Comparison of ENCODE assay signal across 22 cellular contexts in genomic region chr11:78391424-78391823, GRCh38. TPM values are rescaled to one million over a fixed set of nuclear protein-coding genes. Genes with fewer than 3 reads are reported as not detected.
DNase-seq lines count a peak whose midpoint lies in the region; ATAC-seq, FAIRE-seq and TF ChIP-seq lines count a peak whose summit lies in the region.
"Had no signal": no experiment of that assay in that cellular context is flagged by ENCODE, and none has a peak within 500 bp of the region (broad histone marks: within the 10 kb centered on the region; RNA-seq: fewer than 3 reads in every experiment).

No MANE protein-coding gene starts in this region.

- intact Hi-C loops in HepG2 (cut with micrococcal nuclease; ENCODE audit: unreplicated experiment) = no loop called here
- intact Hi-C loops in right lobe of liver (cut with DNase I) = no loop called here

- no peak for DNase-seq in HepG2 (ENCODE audit: low spot score)
- no peak for DNase-seq in right lobe of liver
- no peak for DNase-seq in activated CD8-positive, alpha-beta T cell treated with anti-CD3 and anti-CD28 coated beads, Interleukin-2, amount 10 ng/mL, durations not matched to agents 7 days and 5 days
- peak; percentile 26 for DNase-seq in kidney tubule cell (ENCODE audit: low spot score)
- DNase-seq in NCI-H1930 (lab: John Stamatoyannopoulos, UW) = no peak
- DNase-seq in mesothelial cell of epicardium (ENCODE audit: low spot score in 2 of 2, unreplicated experiment in 2 of 2) = no peak
- DNase-seq: Calu3; CD8-positive, alpha-beta T cell; GM23248; H7; KG1; MM.1S; NCI-H2029 treated with DMSO at 0.1 percent for 48 hours; NCI-H446 treated with DMSO at 0.1 percent for 48 hours; NCI-H526 treated with DMSO at 0.1 percent for 48 hours; PC-9; SJCRH30 had no signal

- ATAC-seq in HepG2 (peak; percentile 36; the same call in 1 of the 3 replicates), right lobe of liver (no peak), HG03135 (IDR thresholded peaks at IDR 0.05; ENCODE audit: unreplicated experiment) (no peak)
- ATAC-seq in activated CD8-positive, alpha-beta T cell treated with anti-CD3 and anti-CD28 coated beads, Interleukin-2, amount 10 ng/mL, durations not matched to agents 7 days and 5 days = no peak
- ATAC-seq: CD8-positive, alpha-beta T cell; Right ventricle myocardium inferior; SK-N-SH treated with all-trans-retinoic acid at 6 μM for 48 hours had no signal

- CTCF ChIA-PET in HepG2 (lab: Yijun Ruan, JAX; ENCODE audit: low intra/inter-chr PET ratio, low total read pairs) = no interaction called here
- CTCF ChIA-PET in activated CD8-positive, alpha-beta T cell treated with anti-CD3 and anti-CD28 coated beads, Interleukin-2, amount 10 ng/mL, durations not matched to agents 7 days and 5 days (lab: Charles Lee) = no interaction called here

- H3K27ac Mint-ChIP-seq in activated CD8-positive, alpha-beta T cell treated with anti-CD3 and anti-CD28 coated beads, Interleukin-2, amount 10 ng/mL, durations not matched to agents 7 days and 5 days = peak overlapping the region; percentile 16
- no peak overlapping the region for H3K27ac Mint-ChIP-seq in mesothelial cell of epicardium
- H3K27ac Mint-ChIP-seq: CD8-positive, alpha-beta T cell had no signal

- H3K27me3 ChIP-seq in HepG2 (ENCODE audit: control insufficient read depth in 1 of 2, insufficient read depth in 2 of 2, low read length in 2 of 2) (no peaks in the 10 kb centered on the region), right lobe of liver (no peaks in the 10 kb centered on the region)
- H3K27me3 ChIP-seq: SJCRH30 had no signal

- H3K4me1 Mint-ChIP-seq in activated CD8-positive, alpha-beta T cell treated with anti-CD3 and anti-CD28 coated beads, Interleukin-2, amount 10 ng/mL, durations not matched to agents 7 days and 5 days (ENCODE audit: low read depth) = peaks cover 8% of the 10 kb centered on the region
- H3K4me1 Mint-ChIP-seq in mesothelial cell of epicardium = peaks cover 40% of the 10 kb centered on the region

- 100% methylated on average over 1 of the region's 1 CpG for WGBS in HepG2 (ENCODE audit: low lambda C conversion rate)
- 100% methylated on average over 1 of the region's 1 CpG for WGBS in right lobe of liver (ENCODE audit: insufficient coverage, low coverage, low lambda C conversion rate, missing lambda C conversion rate)

- H3K36me3 ChIP-seq in HepG2 (replicated peaks in 1 of 2; ENCODE audit: control insufficient read depth in 1 of 2, insufficient read depth in 2 of 2, low read length in 2 of 2) (no peaks in the 10 kb centered on the region), right lobe of liver (no peaks in the 10 kb centered on the region)
- H3K36me3 ChIP-seq: SJCRH30 had no signal

- no peaks in the 10 kb centered on the region for H3K9me3 Mint-ChIP-seq in activated CD8-positive, alpha-beta T cell treated with anti-CD3 and anti-CD28 coated beads, Interleukin-2, amount 10 ng/mL, durations not matched to agents 7 days and 5 days (ENCODE audit: insufficient read depth)
- H3K9me3 Mint-ChIP-seq in mesothelial cell of epicardium = no peaks in the 10 kb centered on the region
- H3K9me3 Mint-ChIP-seq: CD8-positive, alpha-beta T cell had no signal

- H3K36me3 Mint-ChIP-seq in activated CD8-positive, alpha-beta T cell treated with anti-CD3 and anti-CD28 coated beads, Interleukin-2, amount 10 ng/mL, durations not matched to agents 7 days and 5 days (ENCODE audit: low read depth) = no peaks in the 10 kb centered on the region
- H3K36me3 Mint-ChIP-seq in mesothelial cell of epicardium = peaks cover 5% of the 10 kb centered on the region
- H3K36me3 Mint-ChIP-seq: CD8-positive, alpha-beta T cell had no signal

- POLR2A ChIA-PET in HepG2 (lab: Yijun Ruan, JAX) = no interaction called here
- POLR2A ChIA-PET in activated CD8-positive, alpha-beta T cell treated with anti-CD3 and anti-CD28 coated beads, Interleukin-2, amount 10 ng/mL, durations not matched to agents 7 days and 5 days (lab: Charles Lee) = no interaction called here

- no peak overlapping the region for H2AFZ ChIP-seq in HepG2 (ENCODE audit: low read length)
- H2AFZ ChIP-seq: GM23248, PC-9 had no signal

- no peak for TF ChIP-seq RAD21 in HepG2 (CRISPR knock-in tag; IDR thresholded peaks at IDR 0.05)

- H3K4me1 ChIP-seq in HepG2 (ENCODE audit: insufficient read depth, low read length) = peaks cover 32% of the 10 kb centered on the region
- H3K4me1 ChIP-seq in right lobe of liver = no peaks in the 10 kb centered on the region
- H3K4me1 ChIP-seq: SJCRH30 had no signal

- no peak overlapping the region for H3K9ac ChIP-seq in HepG2 (ENCODE audit: insufficient read depth, low read depth, low read length)
- H3K9ac ChIP-seq: GM23248 had no signal

- H3K79me2 ChIP-seq in HepG2 (ENCODE audit: insufficient read depth, low read length) = peaks cover 2% of the 10 kb centered on the region

- TF ChIP-seq POLR2A in HepG2 (IDR thresholded peaks at IDR 0.05; ENCODE audit: insufficient read depth in 1 of 2, low read depth in 2 of 2, low read length in 2 of 2) = no peak
- TF ChIP-seq POLR2A in right lobe of liver (IDR thresholded peaks at IDR 0.05) = no peak

- BruUV-seq in HepG2 (replicated peaks; lab: Mats Ljungman, UMichigan) = no TSS peak

- no peak for FAIRE-seq in HepG2 (lab: Jason Lieb, UNC)
- FAIRE-seq: G401.6 had no signal

- TF ChIP-seq CTCF in HepG2 (CRISPR knock-in tag; IDR thresholded peaks at IDR 0.05) = no peak
- no peak for TF ChIP-seq CTCF in right lobe of liver (IDR thresholded peaks at IDR 0.05)
- no peak for TF ChIP-seq CTCF in mesothelial cell of epicardium (IDR thresholded peaks at IDR 0.05; ENCODE audit: unreplicated experiment)

- H3K4me3 ChIP-seq in HepG2 (replicated peaks in 1 of 3; ENCODE audit: insufficient read depth in 1 of 3, low read depth in 2 of 3, low read length in 3 of 3) (no peak overlapping the region), right lobe of liver (no peak overlapping the region)
- H3K4me3 ChIP-seq: GM23248, PC-9, SJCRH30 had no signal

- H3K27me3 Mint-ChIP-seq in activated CD8-positive, alpha-beta T cell treated with anti-CD3 and anti-CD28 coated beads, Interleukin-2, amount 10 ng/mL, durations not matched to agents 7 days and 5 days (ENCODE audit: low read depth) = no peaks in the 10 kb centered on the region
- H3K27me3 Mint-ChIP-seq in mesothelial cell of epicardium (ENCODE audit: low read depth) = no peaks in the 10 kb centered on the region

- H3K27ac ChIP-seq in HepG2 (ENCODE audit: extremely low read length, insufficient read depth, low read length) (no peak overlapping the region), right lobe of liver (no peak overlapping the region)
- H3K27ac ChIP-seq: C4-2B, GM23248, PC-9, SJCRH30 had no signal

- no peak overlapping the region for H3K4me3 Mint-ChIP-seq in activated CD8-positive, alpha-beta T cell treated with anti-CD3 and anti-CD28 coated beads, Interleukin-2, amount 10 ng/mL, durations not matched to agents 7 days and 5 days
- H3K4me3 Mint-ChIP-seq in mesothelial cell of epicardium = no peak overlapping the region
- H3K4me3 Mint-ChIP-seq: CD8-positive, alpha-beta T cell had no signal

- no peak for TF ChIP-seq EP300 in HepG2 (IDR thresholded peaks at IDR 0.05; ENCODE audit: low read depth in 2 of 2, low read length in 2 of 2)
- TF ChIP-seq EP300 in HepG2 (CRISPR knock-in tag; IDR thresholded peaks at IDR 0.05; ENCODE audit: borderline replicate concordance) = no peak

- H3K9me3 ChIP-seq in HepG2 (ENCODE audit: low read length) (no peaks in the 10 kb centered on the region), right lobe of liver (no peaks in the 10 kb centered on the region)
- H3K9me3 ChIP-seq: SJCRH30 had no signal

- in situ Hi-C loops in HepG2 (cut with HindIII; ENCODE audit: extremely low pct_ligation_motif_present, low pct_unique_long_range_greater_than_20kb) = no loop called here

- no peaks in the 10 kb centered on the region; the same call in 1 of the 2 replicates for H4K20me1 ChIP-seq in HepG2 (ENCODE audit: insufficient read depth, low read length)

- no peak overlapping the region for H3K4me2 ChIP-seq in HepG2 (ENCODE audit: low read depth, low read length)
- H3K4me2 ChIP-seq: PC-9 had no signal

TF ChIP-seq in HepG2, 621 proteins besides CTCF, POLR2A, EP300 and RAD21 (continues in another document):
- TF ChIP-seq KMT2B (CRISPR knock-in tag; IDR thresholded peaks at IDR 0.05) (no peak), ZNF260 (CRISPR knock-in tag; IDR thresholded peaks at IDR 0.05; ENCODE audit: borderline replicate concordance, low read depth) (no peak), SMC3 (IDR thresholded peaks at IDR 0.05; ENCODE audit: low read length) (no peak), FOXM1 (CRISPR knock-in tag; IDR thresholded peaks at IDR 0.05) (no peak), ZNF230 (CRISPR knock-in tag; IDR thresholded peaks at IDR 0.05) (no peak)

RNA-seq across cellular contexts. Expression of gene GAB2, which starts 26.2 kb away (rescaled TPM):
- total RNA-seq in HepG2 (2016; rRNA removed; fragmentation: Illumina TruSeq; extraction: Trizol) (3.2 and 4.1 TPM in 2 replicates), right lobe of liver (10 to 100 TPM in 1 of 6 experiments, 1 to 10 TPM in 5; 3.8 to 10.2 (median 4.5) TPM), mesothelial cell of epicardium (38.9 to 43.6 TPM (median 39.9 TPM) in 3 replicates)
- total RNA-seq in HepG2 (2016; cell fraction: cytosol; rRNA removed; fragmentation: Illumina TruSeq; extraction: Trizol; ENCODE audit: low read depth) = 0.35 and 0.40 TPM in 2 replicates
- total RNA-seq in HepG2 (2016; cell fraction: insoluble cytoplasmic fraction; rRNA removed; fragmentation: Illumina TruSeq; extraction: Trizol) = 2.7 and 3.2 TPM in 2 replicates
- total RNA-seq in HepG2 (2016; cell fraction: membrane; rRNA removed; fragmentation: Illumina TruSeq; extraction: Trizol) = 1.6 and 1.7 TPM in 2 replicates
- total RNA-seq in HepG2 (2016; cell fraction: nucleus; rRNA removed; fragmentation: Illumina TruSeq; extraction: Trizol) = 3.4 and 4.6 TPM in 2 replicates
- polyA plus RNA-seq in HepG2 (2011; rRNA removed) = 7.9 and 8.6 TPM in 2 replicates
- 4.7 and 5.6 TPM in 2 replicates for polyA plus RNA-seq in HepG2 (2011; cell fraction: cytosol; rRNA removed)
- 11.5 and 11.7 TPM in 2 replicates for polyA plus RNA-seq in HepG2 (2011; cell fraction: nucleus; rRNA removed)
- 9.4 and 12.0 TPM in 2 replicates for polyA plus RNA-seq in HepG2 (2012)
- polyA plus RNA-seq in HepG2 (2016; cell fraction: cytosol; fragmentation: Illumina TruSeq; extraction: Trizol; ENCODE audit: low read depth) = 0.11 and 0.16 TPM in 2 replicates
- polyA plus RNA-seq in HepG2 (2016; cell fraction: insoluble cytoplasmic fraction; fragmentation: Illumina TruSeq; extraction: Trizol; ENCODE audit: low read depth) = 2.2 TPM in 2 replicates
- polyA plus RNA-seq in HepG2 (2016; cell fraction: membrane; fragmentation: Illumina TruSeq; extraction: Trizol; ENCODE audit: low read depth) = 0.73 and 0.90 TPM in 2 replicates
- 3.2 and 4.9 TPM in 2 replicates for polyA plus RNA-seq in HepG2 (2016; cell fraction: nucleus; fragmentation: Illumina TruSeq; extraction: Trizol; ENCODE audit: insufficient read depth, low read depth)
- polyA minus RNA-seq in HepG2 (2011; rRNA and poly(A)+ RNA removed; ENCODE audit: low replicate concordance) = 10.0 and 14.5 TPM in 2 replicates
- 5.8 and 6.6 TPM in 2 replicates for polyA minus RNA-seq in HepG2 (2011; cell fraction: cytosol; rRNA and poly(A)+ RNA removed)
- 11.7 and 15.5 TPM in 2 replicates for polyA minus RNA-seq in HepG2 (2011; cell fraction: nucleus; rRNA and poly(A)+ RNA removed)
- 1 to 10 TPM; 7.6 to 9.8 TPM for total RNA-seq in activated CD8-positive, alpha-beta T cell treated with anti-CD3 and anti-CD28 coated beads, Interleukin-2, amount 10 ng/mL, durations not matched to agents 7 days and 5 days
